ENCODE assay signal across 1 cellular context in the genomic region with DNA sequence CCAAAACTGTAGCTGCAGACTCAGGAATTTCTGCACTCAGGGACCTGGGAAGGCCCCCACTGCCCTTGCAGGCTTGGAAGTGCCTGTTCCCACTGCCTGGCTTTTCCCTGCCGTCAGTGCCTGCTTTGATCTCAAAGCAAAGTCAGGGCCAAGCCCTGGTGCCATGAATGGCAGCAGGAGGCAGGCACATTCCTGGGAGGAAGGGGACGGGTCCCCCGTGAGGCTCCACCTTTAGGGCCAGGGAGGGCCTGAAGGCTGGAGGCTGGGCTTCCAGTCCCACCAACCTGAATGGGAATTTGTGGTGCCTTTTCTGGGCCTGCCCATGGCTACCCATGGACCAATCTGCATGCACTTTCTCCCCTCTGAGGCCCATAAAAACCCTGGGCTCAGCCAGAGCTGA.
TF ChIP-seq lines count a peak whose summit lies in the region.

No MANE protein-coding gene starts in this region.

TF ChIP-seq in WTC11, 78 proteins besides CTCF, POLR2A, EP300 and RAD21 (continued from another document):
- TF ChIP-seq, protein P1, sequence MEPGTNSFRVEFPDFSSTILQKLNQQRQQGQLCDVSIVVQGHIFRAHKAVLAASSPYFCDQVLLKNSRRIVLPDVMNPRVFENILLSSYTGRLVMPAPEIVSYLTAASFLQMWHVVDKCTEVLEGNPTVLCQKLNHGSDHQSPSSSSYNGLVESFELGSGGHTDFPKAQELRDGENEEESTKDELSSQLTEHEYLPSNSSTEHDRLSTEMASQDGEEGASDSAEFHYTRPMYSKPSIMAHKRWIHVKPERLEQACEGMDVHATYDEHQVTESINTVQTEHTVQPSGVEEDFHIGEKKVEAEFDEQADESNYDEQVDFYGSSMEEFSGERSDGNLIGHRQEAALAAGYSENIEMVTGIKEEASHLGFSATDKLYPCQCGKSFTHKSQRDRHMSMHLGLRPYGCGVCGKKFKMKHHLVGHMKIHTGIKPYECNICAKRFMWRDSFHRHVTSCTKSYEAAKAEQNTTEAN (CRISPR knock-in tag; IDR thresholded peaks at IDR 0.05): no peak
TF ChIP-seq in WTC11: peak in this region for 0.
